1 cellular context compared by ENCODE assay signal in genomic region chr22:40975346-40975745, GRCh38.
TF ChIP-seq lines count a peak whose summit lies in the region.

No MANE protein-coding gene starts in this region.

TF ChIP-seq in SK-N-SH treated with all-trans-retinoic acid at 6 μM for 48 hours, 23 proteins besides CTCF, POLR2A, EP300 and RAD21 (continued from another document):
- TF ChIP-seq, protein P1, sequence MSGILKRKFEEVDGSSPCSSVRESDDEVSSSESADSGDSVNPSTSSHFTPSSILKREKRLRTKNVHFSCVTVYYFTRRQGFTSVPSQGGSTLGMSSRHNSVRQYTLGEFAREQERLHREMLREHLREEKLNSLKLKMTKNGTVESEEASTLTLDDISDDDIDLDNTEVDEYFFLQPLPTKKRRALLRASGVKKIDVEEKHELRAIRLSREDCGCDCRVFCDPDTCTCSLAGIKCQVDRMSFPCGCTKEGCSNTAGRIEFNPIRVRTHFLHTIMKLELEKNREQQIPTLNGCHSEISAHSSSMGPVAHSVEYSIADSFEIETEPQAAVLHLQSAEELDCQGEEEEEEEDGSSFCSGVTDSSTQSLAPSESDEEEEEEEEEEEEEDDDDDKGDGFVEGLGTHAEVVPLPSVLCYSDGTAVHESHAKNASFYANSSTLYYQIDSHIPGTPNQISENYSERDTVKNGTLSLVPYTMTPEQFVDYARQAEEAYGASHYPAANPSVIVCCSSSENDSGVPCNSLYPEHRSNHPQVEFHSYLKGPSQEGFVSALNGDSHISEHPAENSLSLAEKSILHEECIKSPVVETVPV (CRISPR knock-in tag; IDR thresholded peaks at IDR 0.05): no peak
- TF ChIP-seq POU6F1 (CRISPR knock-in tag; IDR thresholded peaks at IDR 0.05; ENCODE audit: borderline replicate concordance, low read depth): no peak
- no peak for TF ChIP-seq ZNF70 (CRISPR knock-in tag; IDR thresholded peaks at IDR 0.05)
- no peak for TF ChIP-seq TOX (CRISPR knock-in tag; IDR thresholded peaks at IDR 0.05; ENCODE audit: borderline replicate concordance)
- TF ChIP-seq PPARA (CRISPR knock-in tag; IDR thresholded peaks at IDR 0.05; ENCODE audit: borderline replicate concordance): no peak
- no peak for TF ChIP-seq RARB (CRISPR knock-in tag; IDR thresholded peaks at IDR 0.05)
- TF ChIP-seq BACH2 (CRISPR knock-in tag; IDR thresholded peaks at IDR 0.05; ENCODE audit: borderline replicate concordance): no peak
- TF ChIP-seq CREB5 (CRISPR knock-in tag; IDR thresholded peaks at IDR 0.05; ENCODE audit: low read depth): no peak
- TF ChIP-seq ESRRG (CRISPR knock-in tag; IDR thresholded peaks at IDR 0.05): no peak
- no peak for TF ChIP-seq ZNF565 (CRISPR knock-in tag; conservative IDR thresholded peaks at IDR 0.05; ENCODE audit: low read depth)
- TF ChIP-seq, protein P2, sequence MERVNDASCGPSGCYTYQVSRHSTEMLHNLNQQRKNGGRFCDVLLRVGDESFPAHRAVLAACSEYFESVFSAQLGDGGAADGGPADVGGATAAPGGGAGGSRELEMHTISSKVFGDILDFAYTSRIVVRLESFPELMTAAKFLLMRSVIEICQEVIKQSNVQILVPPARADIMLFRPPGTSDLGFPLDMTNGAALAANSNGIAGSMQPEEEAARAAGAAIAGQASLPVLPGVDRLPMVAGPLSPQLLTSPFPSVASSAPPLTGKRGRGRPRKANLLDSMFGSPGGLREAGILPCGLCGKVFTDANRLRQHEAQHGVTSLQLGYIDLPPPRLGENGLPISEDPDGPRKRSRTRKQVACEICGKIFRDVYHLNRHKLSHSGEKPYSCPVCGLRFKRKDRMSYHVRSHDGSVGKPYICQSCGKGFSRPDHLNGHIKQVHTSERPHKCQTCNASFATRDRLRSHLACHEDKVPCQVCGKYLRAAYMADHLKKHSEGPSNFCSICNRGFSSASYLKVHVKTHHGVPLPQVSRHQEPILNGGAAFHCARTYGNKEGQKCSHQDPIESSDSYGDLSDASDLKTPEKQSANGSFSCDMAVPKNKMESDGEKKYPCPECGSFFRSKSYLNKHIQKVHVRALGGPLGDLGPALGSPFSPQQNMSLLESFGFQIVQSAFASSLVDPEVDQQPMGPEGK (CRISPR knock-in tag; IDR thresholded peaks at IDR 0.05; ENCODE audit: borderline replicate concordance): no peak
- TF ChIP-seq TCF4 (CRISPR knock-in tag; IDR thresholded peaks at IDR 0.05; ENCODE audit: borderline replicate concordance): no peak
